In genomic region chr20:2093883-2094282, GRCh38 we compare ENCODE assay signal across 19 cellular contexts.
"Had no signal": no experiment of that assay in that cellular context is flagged by ENCODE, and none has a peak within 500 bp of the region (broad histone marks: within the 10 kb centered on the region; RNA-seq: fewer than 3 reads in every experiment).

No MANE protein-coding gene starts in this region.

- H3K9me3 Mint-ChIP-seq: activated CD8-positive, alpha-beta T cell treated with anti-CD3 and anti-CD28 coated beads for 36 hours; activated T-cell treated with anti-CD3 and anti-CD28 coated beads, Interleukin-2, amount 50 U/mL, for 24 hours; neural crest cell had no signal

- FAIRE-seq: bronchial epithelial cell, endometrium, kidney had no signal

- H3K4me1 ChIP-seq: gastrocnemius medialis, heart left ventricle, upper lobe of right lung had no signal

- H3K36me3 Mint-ChIP-seq: activated naive CD8-positive, alpha-beta T cell had no signal

- H3K9me3 ChIP-seq: gastrocnemius medialis, heart left ventricle, upper lobe of right lung had no signal

- H3K4me3 Mint-ChIP-seq: activated CD8-positive, alpha-beta T cell treated with anti-CD3 and anti-CD28 coated beads for 36 hours; activated naive CD8-positive, alpha-beta T cell; activated T-cell treated with anti-CD3 and anti-CD28 coated beads, Interleukin-2, amount 50 U/mL, for 24 hours; neural crest cell had no signal

- H3K4me3 ChIP-seq: gastrocnemius medialis, heart left ventricle, lung, skin epidermis, upper lobe of right lung had no signal

- H3K36me3 ChIP-seq: gastrocnemius medialis, heart left ventricle, upper lobe of right lung had no signal

- DNase-seq: activated CD4-positive, CD25-positive, alpha-beta regulatory T cell treated with anti-CD3 and anti-CD28 coated beads, Interleukin-2, amount 50 U/mL, for 72 hours; activated gamma-delta T cell treated with Interleukin-2 at 50 U/mL for 16 hours; activated T-cell treated with anti-CD3 and anti-CD28 coated beads, Interleukin-2, amount 50 U/mL, for 24 hours; cerebellar nuclear complex; cortex of kidney; erythroblast; gastrocnemius medialis; heart left ventricle; kidney; right cardiac atrium; upper lobe of right lung had no signal

- H3K27ac ChIP-seq: gastrocnemius medialis, heart left ventricle, skin epidermis, upper lobe of right lung had no signal

- H3K27ac Mint-ChIP-seq: activated CD8-positive, alpha-beta T cell treated with anti-CD3 and anti-CD28 coated beads for 36 hours; activated naive CD8-positive, alpha-beta T cell; activated T-cell treated with anti-CD3 and anti-CD28 coated beads, Interleukin-2, amount 50 U/mL, for 24 hours; progenitor cell of endocrine pancreas had no signal

- ATAC-seq: gastrocnemius medialis, heart left ventricle, right cardiac atrium, upper lobe of right lung had no signal
